10 cellular contexts compared by ENCODE assay signal in genomic region chr6:16503919-16504554, GRCh38.
DNase-seq lines count a peak whose midpoint lies in the region; ATAC-seq and TF ChIP-seq lines count a peak whose summit lies in the region.
"Had no signal": no experiment of that assay in that cellular context is flagged by ENCODE, and none has a peak within 500 bp of the region (broad histone marks: within the 10 kb centered on the region; RNA-seq: fewer than 3 reads in every experiment).

No MANE protein-coding gene starts in this region.

- no peaks in the 10 kb centered on the region for H3K9me3 ChIP-seq in thyroid gland

- peaks cover 13% of the 10 kb centered on the region for H3K36me3 Mint-ChIP-seq in activated CD4-positive, alpha-beta T cell treated with anti-CD3 and anti-CD28 coated beads, Interleukin-2, amount 10 ng/mL, durations not matched to agents 7 days and 5 days (ENCODE audit: low read depth)

- H3K4me1 ChIP-seq in thyroid gland: peaks cover 18 to 23% of the 10 kb centered on the region in 2 donors

- no peak for TF ChIP-seq POLR2A in thyroid gland (IDR thresholded peaks at IDR 0.05)

- H3K27ac Mint-ChIP-seq in activated CD4-positive, alpha-beta T cell treated with anti-CD3 and anti-CD28 coated beads, Interleukin-2, amount 10 ng/mL, durations not matched to agents 7 days and 5 days: no peak overlapping the region

- DNase-seq in activated CD4-positive, alpha-beta T cell treated with anti-CD3 and anti-CD28 coated beads, Interleukin-2, amount 10 ng/mL, durations not matched to agents 7 days and 5 days: peak; percentile 43
- no peak for DNase-seq in activated CD4-positive, alpha-beta T cell treated with anti-CD3 and anti-CD28 coated beads for 48 hours
- peak; percentile 64 for DNase-seq in NOMO-1 treated with dmso at 0.1 percent for 144 hours (lab: John Stamatoyannopoulos, UW; ENCODE audit: unreplicated experiment)
- no peak for DNase-seq in thyroid gland
- no peak for DNase-seq in mesenteric fat pad (ENCODE audit: low spot score)
- no peak for DNase-seq in mucosa of gallbladder (ENCODE audit: low spot score)
- DNase-seq in RKO (ENCODE audit: low spot score): no peak
- DNase-seq: left ventricle myocardium superior, T-helper 9 cell had no signal

- H3K4me1 Mint-ChIP-seq in activated CD4-positive, alpha-beta T cell treated with anti-CD3 and anti-CD28 coated beads, Interleukin-2, amount 10 ng/mL, durations not matched to agents 7 days and 5 days: peaks cover 26% of the 10 kb centered on the region

- peaks cover 2% of the 10 kb centered on the region for H3K9me3 Mint-ChIP-seq in activated CD4-positive, alpha-beta T cell treated with anti-CD3 and anti-CD28 coated beads, Interleukin-2, amount 10 ng/mL, durations not matched to agents 7 days and 5 days

- CTCF ChIA-PET in activated CD4-positive, alpha-beta T cell treated with anti-CD3 and anti-CD28 coated beads, Interleukin-2, amount 10 ng/mL, durations not matched to agents 7 days and 5 days (lab: Charles Lee): interaction anchor here (1.2 to 1.3 kb wide), 3 partner anchors 10 to 24 kb away, joined by 3 to 4 read pairs (median 3); no protein-coding TSS in a partner anchor

- H3K27me3 ChIP-seq in thyroid gland: no peaks in the 10 kb centered on the region

- peak overlapping the region in 2 of 3 donors; percentile 54 to 57 for H3K27ac ChIP-seq in thyroid gland

- ATAC-seq in HG03045 (IDR thresholded peaks at IDR 0.05; ENCODE audit: unreplicated experiment): peak; percentile 71
- ATAC-seq: left ventricle myocardium superior had no signal

- POLR2A ChIA-PET in activated CD4-positive, alpha-beta T cell treated with anti-CD3 and anti-CD28 coated beads, Interleukin-2, amount 10 ng/mL, durations not matched to agents 7 days and 5 days (lab: Charles Lee): no interaction called here

- H3K36me3 ChIP-seq in thyroid gland: no peaks in the 10 kb centered on the region

- no peak overlapping the region for H3K4me3 Mint-ChIP-seq in activated CD4-positive, alpha-beta T cell treated with anti-CD3 and anti-CD28 coated beads, Interleukin-2, amount 10 ng/mL, durations not matched to agents 7 days and 5 days

- TF ChIP-seq CTCF in thyroid gland (IDR thresholded peaks at IDR 0.05): no peak

- H3K27me3 Mint-ChIP-seq in activated CD4-positive, alpha-beta T cell treated with anti-CD3 and anti-CD28 coated beads, Interleukin-2, amount 10 ng/mL, durations not matched to agents 7 days and 5 days: no peaks in the 10 kb centered on the region

- intact Hi-C loops in thyroid gland (cut with DNase I): no loop called here

- 86% methylated on average over 2 of the region's 2 CpGs for WGBS in thyroid gland, 2 donors

- H3K4me3 ChIP-seq in thyroid gland (replicated peaks in 1 of 3): no peak overlapping the region

Comparison
In these comparisons a context has a peak if more than half of its experiments do, and no peak if none do; other contexts are left out.
1. DNase-seq: peak in activated CD4-positive, alpha-beta T cell treated with anti-CD3 and anti-CD28 coated beads, Interleukin-2, amount 10 ng/mL, durations not matched to agents 7 days and 5 days (single experiment) and NOMO-1 treated with dmso at 0.1 percent for 144 hours (single experiment); none in activated CD4-positive, alpha-beta T cell treated with anti-CD3 and anti-CD28 coated beads for 48 hours (single experiment), thyroid gland (0 of 2), mesenteric fat pad (single experiment), mucosa of gallbladder (single experiment) and RKO (single experiment).